ENCODE assay signal across 1 cellular context in genomic region chr1:198922638-198923430, GRCh38.
TF ChIP-seq lines count a peak whose summit lies in the region.

No MANE protein-coding gene starts in this region.

TF ChIP-seq in GM23338, 12 proteins besides CTCF, POLR2A, EP300 and RAD21 (continued from another document):
- TF ChIP-seq ZNF462 (CRISPR knock-in tag; IDR thresholded peaks at IDR 0.05) (no peak), STAT1 (IDR thresholded peaks at IDR 0.05; ENCODE audit: unreplicated experiment) (no peak), POLR2AphosphoS5 (IDR thresholded peaks at IDR 0.05; ENCODE audit: low read depth) (no peak), NANOG (IDR thresholded peaks at IDR 0.05; ENCODE audit: borderline replicate concordance) (no peak)
